8 cellular contexts compared by ENCODE assay signal in the genomic region with DNA sequence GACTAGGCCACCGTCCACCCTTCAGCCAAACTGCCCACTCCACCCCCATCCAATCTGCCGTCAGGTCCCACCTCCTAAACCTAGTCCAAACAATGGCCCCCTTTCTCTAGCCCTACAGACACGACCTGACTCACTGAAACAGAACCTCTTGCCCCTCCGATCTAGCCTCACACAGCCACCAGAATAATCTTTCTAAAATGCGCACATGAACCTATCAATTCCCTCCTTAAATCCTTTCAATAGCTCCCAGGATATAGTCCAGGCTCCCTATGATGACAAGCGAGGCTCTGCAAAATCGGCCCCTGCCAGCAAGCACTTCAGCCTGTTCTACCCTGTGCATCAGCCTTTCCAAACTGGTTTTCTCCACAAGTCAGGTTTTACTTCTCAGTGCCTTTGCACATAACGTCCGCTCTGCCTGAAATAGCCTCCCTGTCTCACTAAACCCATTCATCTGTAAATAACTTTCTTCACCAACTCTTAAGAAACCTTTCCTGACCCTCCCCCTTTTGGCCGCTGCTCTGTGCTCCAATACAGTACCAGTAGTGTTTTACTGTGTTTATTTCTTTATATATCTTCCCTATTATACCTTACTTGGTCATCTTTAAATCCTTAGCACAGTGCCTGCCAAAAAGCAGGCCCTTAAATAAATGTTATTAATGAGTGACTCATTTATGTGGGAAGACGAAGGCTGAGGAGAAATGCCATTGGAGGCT. TPM values are rescaled to one million over a fixed set of nuclear protein-coding genes. Genes with fewer than 3 reads are reported as not detected.
DNase-seq lines count a peak whose midpoint lies in the region; ATAC-seq, FAIRE-seq and TF ChIP-seq lines count a peak whose summit lies in the region.

No MANE protein-coding gene starts in this region.

- H3K9me3 Mint-ChIP-seq in activated CD4-positive, alpha-beta T cell treated with anti-CD3 and anti-CD28 coated beads for 36 hours (ENCODE audit: low read depth) = no peaks in the 10 kb centered on the region
- peaks cover 2% of the 10 kb centered on the region for H3K9me3 Mint-ChIP-seq in astrocyte (ENCODE audit: unreplicated experiment)
- no peaks in the 10 kb centered on the region for H3K9me3 Mint-ChIP-seq in immature natural killer cell

- peaks cover 19% of the 10 kb centered on the region for H3K4me1 Mint-ChIP-seq in activated CD4-positive, alpha-beta T cell treated with anti-CD3 and anti-CD28 coated beads for 36 hours
- H3K4me1 Mint-ChIP-seq in astrocyte (ENCODE audit: low read depth, unreplicated experiment) (peaks cover 6% of the 10 kb centered on the region), immature natural killer cell (peaks cover 0 to 8% of the 10 kb centered on the region in 2 donors)

- H3K27ac Mint-ChIP-seq in activated CD4-positive, alpha-beta T cell treated with anti-CD3 and anti-CD28 coated beads for 36 hours = peak overlapping the region; percentile 72
- H3K27ac Mint-ChIP-seq in astrocyte (ENCODE audit: unreplicated experiment) (peak overlapping the region; percentile 59), immature natural killer cell (peak overlapping the region; percentile 85 to 97 (median 91))

- H3K36me3 Mint-ChIP-seq in activated CD4-positive, alpha-beta T cell treated with anti-CD3 and anti-CD28 coated beads for 36 hours (ENCODE audit: low read depth) = no peaks in the 10 kb centered on the region
- H3K36me3 Mint-ChIP-seq in astrocyte (ENCODE audit: low read depth, unreplicated experiment) (no peaks in the 10 kb centered on the region), immature natural killer cell (no peaks in the 10 kb centered on the region)

- TF ChIP-seq CTCF in astrocyte (IDR thresholded peaks at IDR 0.05; ENCODE audit: insufficient read depth, low read depth, low read length) = no peak

- no peak for ATAC-seq in activated CD4-positive, alpha-beta T cell treated with anti-CD3 and anti-CD28 coated beads for 36 hours
- no peak for ATAC-seq in GM21786 (IDR thresholded peaks at IDR 0.05; ENCODE audit: unreplicated experiment)

- no peaks in the 10 kb centered on the region for H4K20me1 ChIP-seq in astrocyte (ENCODE audit: insufficient read depth, low read length)

- H3K4me3 ChIP-seq in astrocyte (ENCODE audit: insufficient read depth, low read depth, low read length) = peak overlapping the region; percentile 63

- peaks cover 17% of the 10 kb centered on the region for H3K4me1 ChIP-seq in astrocyte (ENCODE audit: insufficient read depth, low read length)

- H3K27ac ChIP-seq in astrocyte (ENCODE audit: low read depth, low read length) = peak overlapping the region; percentile 45

- H3K9ac ChIP-seq in astrocyte (ENCODE audit: low read length) = peak overlapping the region; percentile 67

- peak overlapping the region; percentile 71 for H3K4me3 Mint-ChIP-seq in activated CD4-positive, alpha-beta T cell treated with anti-CD3 and anti-CD28 coated beads for 36 hours
- H3K4me3 Mint-ChIP-seq in astrocyte (ENCODE audit: unreplicated experiment) = peak overlapping the region; percentile 86
- peak overlapping the region; percentile 75 to 89 (median 85) for H3K4me3 Mint-ChIP-seq in immature natural killer cell

- FAIRE-seq in astrocyte (lab: Jason Lieb, UNC) = no peak

- H2AFZ ChIP-seq in astrocyte (ENCODE audit: low read depth, low read length) = peak overlapping the region; percentile 88

- peak overlapping the region; percentile 92 for H3K4me2 ChIP-seq in astrocyte (ENCODE audit: low read length)

- intact Hi-C loops in activated CD4-positive, alpha-beta T cell treated with anti-CD3 and anti-CD28 coated beads for 36 hours (cut with DNase I, micrococcal nuclease) = loop anchor here (1.0 to 2.0 kb wide), 6 partner anchors 9 to 177 kb away; a partner anchor contains a TSS

- H3K27me3 Mint-ChIP-seq in activated CD4-positive, alpha-beta T cell treated with anti-CD3 and anti-CD28 coated beads for 36 hours = no peaks in the 10 kb centered on the region
- H3K27me3 Mint-ChIP-seq in astrocyte (ENCODE audit: low read depth, unreplicated experiment) = no peaks in the 10 kb centered on the region
- peaks cover 2 to 8% (median 2%) of the 10 kb centered on the region in 3 donors for H3K27me3 Mint-ChIP-seq in immature natural killer cell (ENCODE audit: low read depth in 3 of 3)

- CTCF ChIA-PET in activated CD4-positive, alpha-beta T cell treated with anti-CD3 and anti-CD28 coated beads for 36 hours (lab: Charles Lee) = no interaction called here

- no peaks in the 10 kb centered on the region for H3K36me3 ChIP-seq in astrocyte (ENCODE audit: insufficient read depth, low read length)

- H3K9me3 ChIP-seq in astrocyte (ENCODE audit: insufficient read depth, low read depth, low read length) = no peaks in the 10 kb centered on the region

- no peaks in the 10 kb centered on the region for H3K79me2 ChIP-seq in astrocyte (ENCODE audit: insufficient read depth, low read length)

- DNase-seq in activated CD4-positive, alpha-beta T cell treated with anti-CD3 and anti-CD28 coated beads for 36 hours = no peak
- no peak for DNase-seq in activated CD4-positive, alpha-beta T cell treated with anti-CD3 and anti-CD28 coated beads, Interleukin-2, amount 50 U/mL, for 48 hours
- DNase-seq in astrocyte (ENCODE audit: low read depth) = peak; percentile 92
- no peak for DNase-seq in immature natural killer cell
- DNase-seq in superior temporal gyrus (ENCODE audit: extremely low spot score) = peak; percentile 47
- no peak for DNase-seq in activated effector memory CD4-positive, alpha-beta T cell treated with anti-CD3 and anti-CD28 coated beads, Interleukin-2, amount 50 U/mL, for 16 hours
- DNase-seq in retina = no peak

- POLR2A ChIA-PET in activated CD4-positive, alpha-beta T cell treated with anti-CD3 and anti-CD28 coated beads for 36 hours (lab: Charles Lee) = no interaction called here

- no peaks in the 10 kb centered on the region for H3K27me3 ChIP-seq in astrocyte (ENCODE audit: insufficient read depth, low read length)

RNA-seq across cellular contexts. Expression of a gene that starts 9.0 kb away (rescaled TPM):
- total RNA-seq in activated CD4-positive, alpha-beta T cell treated with anti-CD3 and anti-CD28 coated beads for 36 hours = 100 to 1,000 TPM; 158 to 163 TPM
- total RNA-seq in astrocyte = 7.0 and 14.5 TPM in 2 replicates
- polyA plus RNA-seq in immature natural killer cell = 1 to 10 TPM in 2 of 3 donors, under 1 TPM in 1; 0.69 to 4.0 (median 3.0) TPM

RNA-seq across cellular contexts. Expression of a gene that starts 12.1 kb away (rescaled TPM):
- not detected for total RNA-seq in activated CD4-positive, alpha-beta T cell treated with anti-CD3 and anti-CD28 coated beads for 36 hours
- total RNA-seq in astrocyte = not detected in 2 replicates
- polyA plus RNA-seq in immature natural killer cell = under 1 TPM in 1 of 3 donors, not detected in 2; 0.57 TPM

RNA-seq across cellular contexts. Expression of a gene that starts 18.1 kb away (rescaled TPM):
- total RNA-seq in activated CD4-positive, alpha-beta T cell treated with anti-CD3 and anti-CD28 coated beads for 36 hours = 10 to 100 TPM; 56.0 to 72.1 TPM
- 124 and 131 TPM in 2 replicates for total RNA-seq in astrocyte
- 100 to 1,000 TPM in 2 of 3 donors, 10 to 100 TPM in 1; 99.8 to 189 (median 113) TPM for polyA plus RNA-seq in immature natural killer cell

RNA-seq across cellular contexts. Expression of a gene that starts 39.9 kb away (rescaled TPM):
- 10 to 100 TPM; 32.3 to 36.6 TPM for total RNA-seq in activated CD4-positive, alpha-beta T cell treated with anti-CD3 and anti-CD28 coated beads for 36 hours
- 54.5 and 57.1 TPM in 2 replicates for total RNA-seq in astrocyte
- polyA plus RNA-seq in immature natural killer cell = 10 to 100 TPM; 24.8 to 43.3 (median 31.4) TPM

RNA-seq across cellular contexts. Expression of a gene that starts 39.9 kb away (rescaled TPM):
- 10 to 100 TPM; 33.6 to 36.3 TPM for total RNA-seq in activated CD4-positive, alpha-beta T cell treated with anti-CD3 and anti-CD28 coated beads for 36 hours
- 28.5 and 30.0 TPM in 2 replicates for total RNA-seq in astrocyte
- polyA plus RNA-seq in immature natural killer cell = 1 to 10 TPM; 3.4 to 8.3 (median 4.5) TPM

Comparison
In these comparisons a context has a peak if more than half of its experiments do, and no peak if none do; other contexts are left out.
1. DNase-seq: peak in astrocyte (single experiment) and superior temporal gyrus (single experiment); none in activated CD4-positive, alpha-beta T cell treated with anti-CD3 and anti-CD28 coated beads for 36 hours (single experiment), activated CD4-positive, alpha-beta T cell treated with anti-CD3 and anti-CD28 coated beads, Interleukin-2, amount 50 U/mL, for 48 hours (0 of 2), immature natural killer cell (0 of 3), activated effector memory CD4-positive, alpha-beta T cell treated with anti-CD3 and anti-CD28 coated beads, Interleukin-2, amount 50 U/mL, for 16 hours (single experiment) and retina (single experiment).
2. RNA of a gene that starts 9.0 kb away (total RNA-seq): 158 to 163 TPM in activated CD4-positive, alpha-beta T cell treated with anti-CD3 and anti-CD28 coated beads for 36 hours; 7.0 to 14.5 TPM in astrocyte; every median in the first group is over 10 times any median in the second.
3. Peak in every context shown above with its lines, with median percentiles within 50 percentile points of each other: H3K27ac Mint-ChIP-seq and H3K4me3 Mint-ChIP-seq.